In genomic region chrX:1403228-1403627, GRCh38 we compare ENCODE assay signal across 15 cellular contexts.
"Had no signal": no experiment of that assay in that cellular context is flagged by ENCODE, and none has a peak within 500 bp of the region (broad histone marks: within the 10 kb centered on the region; RNA-seq: fewer than 3 reads in every experiment).

No MANE protein-coding gene starts in this region.

- ATAC-seq: activated T-helper 17 cell treated with anti-CD3 and anti-CD28 coated beads, Interleukin-2, amount 50 U/mL, for 72 hours; left colon; psoas muscle; right lobe of liver; stimulated activated naive B cell treated with anti-CD40 and anti-IgM and Interleukin-4, amounts not matched to agents 10 μg/mL and 1 μg/mL and 100 μg/mL, for 72 hours had no signal

- H3K4me3 Mint-ChIP-seq: activated naive CD4-positive, alpha-beta T cell treated with anti-CD3 and anti-CD28 coated beads, Interleukin-2, amount 10 ng/mL, durations not matched to agents 7 days and 5 days; activated T-helper 17 cell treated with anti-CD3 and anti-CD28 coated beads, Interleukin-2, amount 50 U/mL, for 72 hours; mesothelial cell of epicardium; nephron; stimulated activated naive B cell treated with anti-CD40 and anti-IgM and Interleukin-4, amounts not matched to agents 10 μg/mL and 1 μg/mL and 100 μg/mL, for 72 hours had no signal

- H3K27ac ChIP-seq: hepatocyte, psoas muscle, right lobe of liver, SJCRH30, thoracic aorta had no signal

- DNase-seq: activated naive CD4-positive, alpha-beta T cell treated with anti-CD3 and anti-CD28 coated beads, Interleukin-2, amount 10 ng/mL, durations not matched to agents 7 days and 5 days; dermis blood vessel endothelial cell; effector memory CD4-positive, alpha-beta T cell; SJCRH30; stimulated activated CD4-positive, alpha-beta T cell treated with anti-CD3 and anti-CD28 coated beads, Interleukin-4, amount 100 ng/mL, for 4 hours; stimulated activated naive B cell treated with anti-CD40 and anti-IgM and Interleukin-4, amounts not matched to agents 10 μg/mL and 1 μg/mL and 100 μg/mL, for 72 hours; T1000 had no signal

- H3K27ac Mint-ChIP-seq: activated naive CD4-positive, alpha-beta T cell treated with anti-CD3 and anti-CD28 coated beads, Interleukin-2, amount 10 ng/mL, durations not matched to agents 7 days and 5 days; activated T-helper 17 cell treated with anti-CD3 and anti-CD28 coated beads, Interleukin-2, amount 50 U/mL, for 72 hours; mesothelial cell of epicardium; nephron; stimulated activated naive B cell treated with anti-CD40 and anti-IgM and Interleukin-4, amounts not matched to agents 10 μg/mL and 1 μg/mL and 100 μg/mL, for 72 hours had no signal

- H3K4me1 ChIP-seq: psoas muscle, right lobe of liver, SJCRH30 had no signal

- H3K4me1 Mint-ChIP-seq: activated naive CD4-positive, alpha-beta T cell treated with anti-CD3 and anti-CD28 coated beads, Interleukin-2, amount 10 ng/mL, durations not matched to agents 7 days and 5 days; activated T-helper 17 cell treated with anti-CD3 and anti-CD28 coated beads, Interleukin-2, amount 50 U/mL, for 72 hours; mesothelial cell of epicardium; nephron had no signal

- H3K9me3 ChIP-seq: psoas muscle, right lobe of liver, SJCRH30, thoracic aorta had no signal

- H3K27me3 ChIP-seq: hepatocyte, right lobe of liver, SJCRH30 had no signal

- H3K27me3 Mint-ChIP-seq: activated naive CD4-positive, alpha-beta T cell treated with anti-CD3 and anti-CD28 coated beads, Interleukin-2, amount 10 ng/mL, durations not matched to agents 7 days and 5 days; activated T-helper 17 cell treated with anti-CD3 and anti-CD28 coated beads, Interleukin-2, amount 50 U/mL, for 72 hours; stimulated activated naive B cell treated with anti-CD40 and anti-IgM and Interleukin-4, amounts not matched to agents 10 μg/mL and 1 μg/mL and 100 μg/mL, for 72 hours had no signal

- H3K4me3 ChIP-seq: hepatocyte, psoas muscle, right lobe of liver, SJCRH30, thoracic aorta had no signal

- H3K36me3 Mint-ChIP-seq: activated naive CD4-positive, alpha-beta T cell treated with anti-CD3 and anti-CD28 coated beads, Interleukin-2, amount 10 ng/mL, durations not matched to agents 7 days and 5 days; mesothelial cell of epicardium had no signal

- H3K9me3 Mint-ChIP-seq: activated naive CD4-positive, alpha-beta T cell treated with anti-CD3 and anti-CD28 coated beads, Interleukin-2, amount 10 ng/mL, durations not matched to agents 7 days and 5 days; activated T-helper 17 cell treated with anti-CD3 and anti-CD28 coated beads, Interleukin-2, amount 50 U/mL, for 72 hours; mesothelial cell of epicardium; nephron; stimulated activated naive B cell treated with anti-CD40 and anti-IgM and Interleukin-4, amounts not matched to agents 10 μg/mL and 1 μg/mL and 100 μg/mL, for 72 hours had no signal
